ENCODE assay signal across 8 cellular contexts in the genomic region with DNA sequence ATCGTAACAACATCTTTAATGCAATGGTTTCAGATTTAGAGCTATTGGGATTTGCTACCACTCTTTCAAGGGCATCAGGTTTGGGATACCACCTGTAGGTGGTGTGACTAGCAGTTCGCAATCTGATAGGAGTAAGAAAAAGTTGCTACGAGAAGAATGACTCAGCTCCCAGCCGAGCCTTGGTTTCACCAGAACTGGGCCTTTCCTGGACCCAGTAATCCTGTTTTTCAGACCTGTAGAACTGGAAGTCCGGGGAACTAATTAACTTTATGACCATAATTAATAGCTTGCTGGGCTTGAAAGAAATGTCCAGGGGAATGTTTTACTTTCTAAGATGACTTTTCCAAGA. TPM values are rescaled to one million over a fixed set of nuclear protein-coding genes. Genes with fewer than 3 reads are reported as not detected.
DNase-seq lines count a peak whose midpoint lies in the region; ATAC-seq and TF ChIP-seq lines count a peak whose summit lies in the region.

No MANE protein-coding gene starts in this region.

- intact Hi-C loops in right lobe of liver (cut with DNase I): no loop called here

- TF ChIP-seq POLR2A in right lobe of liver (IDR thresholded peaks at IDR 0.05): peak; percentile 19

- peak in 3 of 4 donors; percentile 27 to 29 (median 27) for TF ChIP-seq CTCF in right lobe of liver (IDR thresholded peaks at IDR 0.05)

- H3K27me3 ChIP-seq in SJSA1 (replicated peaks): no peaks in the 10 kb centered on the region
- H3K27me3 ChIP-seq in right lobe of liver: no peaks in the 10 kb centered on the region

- no peaks in the 10 kb centered on the region for H3K9me3 ChIP-seq in SJSA1 (replicated peaks)
- H3K9me3 ChIP-seq in right lobe of liver: no peaks in the 10 kb centered on the region

- H3K4me1 ChIP-seq in SJSA1 (replicated peaks) (peaks cover 24% of the 10 kb centered on the region), right lobe of liver (peaks cover 0 to 20% (median 4%) of the 10 kb centered on the region in 4 donors)

- peaks cover 20% of the 10 kb centered on the region for H3K36me3 ChIP-seq in SJSA1
- H3K36me3 ChIP-seq in right lobe of liver: peaks cover 0 to 25% (median 11%) of the 10 kb centered on the region in 4 donors

- H3K4me3 ChIP-seq in SJSA1 (peak overlapping the region; percentile 57), right lobe of liver (peak overlapping the region; percentile 73 to 96 (median 85))

- DNase-seq in SHP77 (lab: John Stamatoyannopoulos, UW) (peak; percentile 10 to 45), SHP77 treated with DMSO at 0.1 percent for 48 hours (lab: John Stamatoyannopoulos, UW) (no peak), SJSA1 (ENCODE audit: low read depth in 1 of 2, low spot score in 2 of 2) (peak in 1 of 2 experiments; percentile 29), dedifferentiated amniotic fluid mesenchymal stem cell (ENCODE audit: extremely low spot score) (peak; percentile 65), right lobe of liver (peak in 1 of 3 donors; percentile 51), D341Med (ENCODE audit: low spot score) (no peak)
- DNase-seq in stimulated activated CD8-positive, alpha-beta memory T cell treated with anti-CD3 and anti-CD28 coated beads, Interleukin-7, amount 100 ng/mL, for 4 hours (ENCODE audit: low read depth in 2 of 2): peak; percentile 14 to 29

- WGBS in right lobe of liver (ENCODE audit: insufficient coverage, low coverage, low lambda C conversion rate, missing lambda C conversion rate): 0% methylated on average over 5 of the region's 5 CpGs

- ATAC-seq in HG02885 (IDR thresholded peaks at IDR 0.05; ENCODE audit: poor library complexity, unreplicated experiment): peak; percentile 53
- ATAC-seq in right lobe of liver: peak; percentile 75 to 90 (median 81)

- H3K27ac ChIP-seq in SJSA1 (peak overlapping the region; percentile 55), right lobe of liver (peak overlapping the region; percentile 86 to 94 (median 92))

RNA-seq across cellular contexts. Expression of a gene that starts 0.8 kb away (rescaled TPM):
- 7.1 and 7.3 TPM in 2 replicates for total RNA-seq in SJSA1 (2014; rRNA removed; shearing (Covaris generic))
- total RNA-seq in right lobe of liver: 10 to 100 TPM; 12.7 to 38.1 (median 18.5) TPM

RNA-seq across cellular contexts. Expression of a gene that starts 9.8 kb away (rescaled TPM):
- total RNA-seq in SJSA1 (2014; rRNA removed; shearing (Covaris generic)): 282 and 328 TPM in 2 replicates
- total RNA-seq in right lobe of liver: 100 to 1,000 TPM; 107 to 249 (median 133) TPM

RNA-seq across cellular contexts. Expression of a gene that starts 45.3 kb away (rescaled TPM):
- not detected in 2 replicates for total RNA-seq in SJSA1 (2014; rRNA removed; shearing (Covaris generic))
- total RNA-seq in right lobe of liver: not detected

Comparison
In these comparisons a context has a peak if more than half of its experiments do, and no peak if none do; other contexts are left out.
1. DNase-seq: peak in SHP77 (2 of 2), dedifferentiated amniotic fluid mesenchymal stem cell (single experiment) and stimulated activated CD8-positive, alpha-beta memory T cell treated with anti-CD3 and anti-CD28 coated beads, Interleukin-7, amount 100 ng/mL, for 4 hours (2 of 2); none in SHP77 treated with DMSO at 0.1 percent for 48 hours (single experiment) and D341Med (single experiment).